ENCODE assay signal across 7 cellular contexts in genomic region chr13:100573121-100573520, GRCh38.
DNase-seq lines count a peak whose midpoint lies in the region; ATAC-seq and TF ChIP-seq lines count a peak whose summit lies in the region.

No MANE protein-coding gene starts in this region.

- DNase-seq in NCI-H1417 treated with DMSO at 0.1 percent for 48 hours (lab: John Stamatoyannopoulos, UW), result peak; percentile 84
- DNase-seq in T-helper 1 cell, result peak; percentile 36 to 76 (median 63)
- DNase-seq in anterior cingulate cortex (lab: John Stamatoyannopoulos, UW), result peak in 37 of 58 donors; percentile 3 to 74 (median 35)
- DNase-seq in iPS DF 19.7 (ENCODE audit: low read depth, low spot score), result peak; percentile 68
- peak; percentile 83 for DNase-seq in stimulated activated CD4-positive, alpha-beta T cell treated with anti-CD3 and anti-CD28 coated beads, Interleukin-15, amount 100 ng/mL, for 24 hours

- TF ChIP-seq POLR2A in GM18505 (IDR thresholded peaks at IDR 0.05; ENCODE audit: borderline replicate concordance, extremely low read depth, insufficient read depth, insufficient read length), result no peak

- ATAC-seq in GM18505 (IDR thresholded peaks at IDR 0.05; ENCODE audit: unreplicated experiment), result peak; percentile 91
- peak; percentile 99 for ATAC-seq in HG02798 (IDR thresholded peaks at IDR 0.05; ENCODE audit: poor library complexity, unreplicated experiment)

Comparison
In these comparisons a context has a peak if more than half of its experiments do, and no peak if none do; other contexts are left out.
1. Peak in every context shown above with its lines: DNase-seq and ATAC-seq.